ENCODE assay signal across 19 cellular contexts in the genomic region with DNA sequence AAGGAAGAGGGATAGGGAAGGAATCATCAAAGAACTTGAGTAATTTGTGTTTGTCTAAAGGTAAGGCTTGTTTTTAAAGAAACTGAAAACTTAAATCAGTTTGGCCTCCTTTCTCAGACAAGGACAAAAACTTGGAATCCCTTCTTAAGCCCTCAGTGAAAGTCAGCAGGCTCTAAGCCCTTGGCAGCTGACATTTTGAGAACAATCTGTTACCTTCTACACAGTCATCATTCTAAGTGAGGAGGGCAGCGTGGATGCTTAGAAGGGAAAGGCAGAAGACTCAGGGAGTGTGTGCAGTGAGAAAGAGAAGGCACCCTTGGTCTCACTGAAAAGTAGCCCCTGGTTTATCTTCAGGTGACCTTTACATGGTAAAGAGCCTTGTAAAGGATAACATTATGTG. TPM values are rescaled to one million over a fixed set of nuclear protein-coding genes. Genes with fewer than 3 reads are reported as not detected.
DNase-seq lines count a peak whose midpoint lies in the region; ATAC-seq and TF ChIP-seq lines count a peak whose summit lies in the region.
"Had no signal": no experiment of that assay in that cellular context is flagged by ENCODE, and none has a peak within 500 bp of the region (broad histone marks: within the 10 kb centered on the region; RNA-seq: fewer than 3 reads in every experiment).

No MANE protein-coding gene starts in this region.

- H4K91ac ChIP-seq in IMR-90 (ENCODE audit: insufficient read depth, low read depth, low read length) = 0 out of 2 replicates have a peak overlapping the region, but pooled peaks have one; percentile 7

- H3K79me1 ChIP-seq in IMR-90 (ENCODE audit: low read depth in 1 of 2, low read length in 2 of 2) = peaks cover 0 to 6% of the 10 kb centered on the region in 2 experiments; a peak in 1 of 4 replicates

- ATAC-seq in IMR-90 (ENCODE audit: low read depth) (no peak), gastrocnemius medialis (peak; percentile 82 to 96), right lobe of liver (no peak)
- ATAC-seq in naive thymus-derived CD8-positive, alpha-beta T cell = no peak
- ATAC-seq: K562 had no signal

- H3K9me3 Mint-ChIP-seq in activated naive CD8-positive, alpha-beta T cell treated with anti-CD3 and anti-CD28 coated beads for 36 hours = no peaks in the 10 kb centered on the region
- no peaks in the 10 kb centered on the region for H3K9me3 Mint-ChIP-seq in naive thymus-derived CD8-positive, alpha-beta T cell
- H3K9me3 Mint-ChIP-seq: CD4-positive, CD25-positive, alpha-beta regulatory T cell; CD8-positive, alpha-beta memory T cell had no signal

- no peak overlapping the region for H3K14ac ChIP-seq in IMR-90 (replicated peaks; ENCODE audit: low read depth, low read length)

- dilution Hi-C loops in IMR-90 (cut with HindIII; ENCODE audit: low sequenced_read_pairs, unreplicated experiment) = no loop called here

- H3K27me3 ChIP-seq in IMR-90 (ENCODE audit: control insufficient read depth, insufficient read depth, low read length) = no peaks in the 10 kb centered on the region
- H3K27me3 ChIP-seq in gastrocnemius medialis = no peaks in the 10 kb centered on the region
- no peaks in the 10 kb centered on the region for H3K27me3 ChIP-seq in right lobe of liver
- H3K27me3 ChIP-seq: BE2C had no signal

- no peak overlapping the region for H3K18ac ChIP-seq in IMR-90 (ENCODE audit: low read depth, low read length)

- no peak for DNase-seq in IMR-90
- peak; percentile 41 for DNase-seq in medulla oblongata (ENCODE audit: extremely low spot score)
- no peak for DNase-seq in gastrocnemius medialis
- DNase-seq in activated naive CD8-positive, alpha-beta T cell treated with anti-CD3 and anti-CD28 coated beads for 36 hours = no peak
- DNase-seq in naive thymus-derived CD8-positive, alpha-beta T cell = no peak
- DNase-seq in right lobe of liver = no peak
- DNase-seq: ACHN; BE2C; C1 segment of cervical spinal cord; CD4-positive, CD25-positive, alpha-beta regulatory T cell; CD8-positive, alpha-beta memory T cell; COR-L47; DMS153; DMS79; GF-D8; GM23248 had no signal

- peaks cover 6% of the 10 kb centered on the region for H3K36me3 Mint-ChIP-seq in activated naive CD8-positive, alpha-beta T cell treated with anti-CD3 and anti-CD28 coated beads for 36 hours
- H3K36me3 Mint-ChIP-seq in naive thymus-derived CD8-positive, alpha-beta T cell = peaks cover 5 to 18% (median 17%) of the 10 kb centered on the region in 3 donors

- POLR2A ChIA-PET in IMR-90 (lab: Charles Lee; ENCODE audit: unreplicated experiment) = no interaction called here
- POLR2A ChIA-PET in naive thymus-derived CD8-positive, alpha-beta T cell (lab: Charles Lee) = no interaction called here

- H3K4me3 Mint-ChIP-seq in activated naive CD8-positive, alpha-beta T cell treated with anti-CD3 and anti-CD28 coated beads for 36 hours = no peak overlapping the region
- no peak overlapping the region for H3K4me3 Mint-ChIP-seq in naive thymus-derived CD8-positive, alpha-beta T cell
- H3K4me3 Mint-ChIP-seq: CD8-positive, alpha-beta memory T cell had no signal

- H3K23ac ChIP-seq in IMR-90 (ENCODE audit: low read depth, low read length) = no peak overlapping the region

- H3K4me1 ChIP-seq in IMR-90 (ENCODE audit: control insufficient read depth, insufficient read depth, low read length) (peaks cover 3% of the 10 kb centered on the region), gastrocnemius medialis (peaks cover 19 to 26% of the 10 kb centered on the region in 2 donors), right lobe of liver (no peaks in the 10 kb centered on the region)
- H3K4me1 ChIP-seq: BE2C, HAP-1 had no signal

- peaks cover 10% of the 10 kb centered on the region for H3K4me1 Mint-ChIP-seq in activated naive CD8-positive, alpha-beta T cell treated with anti-CD3 and anti-CD28 coated beads for 36 hours
- H3K4me1 Mint-ChIP-seq in naive thymus-derived CD8-positive, alpha-beta T cell = peaks cover 6 to 16% (median 13%) of the 10 kb centered on the region in 4 donors

- no TSS peak for BruUV-seq in IMR-90 (replicated peaks; lab: Mats Ljungman, UMichigan)

- peak overlapping the region; percentile 59; the same call in 1 of the 2 replicates for H2AK5ac ChIP-seq in IMR-90 (ENCODE audit: low read depth, low read length)

- H3K9ac ChIP-seq in IMR-90 (ENCODE audit: low read depth, low read length) = no peak overlapping the region
- H3K9ac ChIP-seq: GM23248 had no signal

- no peak for TF ChIP-seq POLR2A in IMR-90 (IDR thresholded peaks at IDR 0.05; ENCODE audit: low read depth, low read length)
- no peak for TF ChIP-seq POLR2A in gastrocnemius medialis (IDR thresholded peaks at IDR 0.05)
- TF ChIP-seq POLR2A in right lobe of liver (IDR thresholded peaks at IDR 0.05) = no peak

- no peak overlapping the region for H3K27ac Mint-ChIP-seq in activated naive CD8-positive, alpha-beta T cell treated with anti-CD3 and anti-CD28 coated beads for 36 hours
- no peak overlapping the region for H3K27ac Mint-ChIP-seq in naive thymus-derived CD8-positive, alpha-beta T cell
- H3K27ac Mint-ChIP-seq: CD8-positive, alpha-beta memory T cell had no signal

- no peak overlapping the region for H3K4ac ChIP-seq in IMR-90 (ENCODE audit: low read depth, low read length)

- H3K9me1 ChIP-seq in IMR-90 (ENCODE audit: insufficient read depth, low read length) = peaks cover 3% of the 10 kb centered on the region; the same call in 1 of the 2 replicates

- in situ Hi-C loops in IMR-90 (cut with MboI; ENCODE audit: low sequenced_read_pairs) (no loop called here), gastrocnemius medialis (cut with MboI; ENCODE audit: low sequenced_read_pairs in 4 of 4) (loop anchor here in 1 of 4 donors (25.0 kb wide), 1 partner anchor 396 kb away; the partner anchor contains the start of genes FAM162A and MIX23)

- peak overlapping the region; percentile 33; the same call in 1 of the 3 replicates for H2BK15ac ChIP-seq in IMR-90 (ENCODE audit: low read depth, low read length)

- intact Hi-C loops in IMR-90 (cut with micrococcal nuclease) = no loop called here
- intact Hi-C loops in gastrocnemius medialis (cut with DNase I; ENCODE audit: low total_unique reads) = no loop called here
- intact Hi-C loops in right lobe of liver (cut with DNase I) = no loop called here

- no peak overlapping the region for H2AK9ac ChIP-seq in IMR-90 (replicated peaks; ENCODE audit: low read depth, low read length, poor library complexity)

- H2AFZ ChIP-seq in IMR-90 (replicated peaks; ENCODE audit: low read length, poor library complexity) = no peak overlapping the region
- H2AFZ ChIP-seq: GM23248 had no signal

- no peak overlapping the region for H2BK20ac ChIP-seq in IMR-90 (ENCODE audit: low read depth, low read length)

- CTCF ChIA-PET in IMR-90 (lab: Yijun Ruan, JAX) = no interaction called here

- H3K4me3 ChIP-seq in IMR-90 (ENCODE audit: insufficient read depth, low read depth, low read length) (no peak overlapping the region), gastrocnemius medialis (no peak overlapping the region), right lobe of liver (no peak overlapping the region)
- H3K4me3 ChIP-seq: GM23248, HAP-1, K562 had no signal

- no peak overlapping the region for H4K5ac ChIP-seq in IMR-90 (ENCODE audit: low read depth, low read length)

- WGBS in IMR-90 (ENCODE audit: extremely low coverage in 2 of 2, insufficient read length in 1 of 2), 2 experiments = no CpG with 5 or more reads among the region's 1 CpG
- 100% methylated on average over 1 of the region's 1 CpG for WGBS in right lobe of liver (ENCODE audit: insufficient coverage, low coverage, low lambda C conversion rate, missing lambda C conversion rate)

- TF ChIP-seq CTCF in IMR-90 (conservative IDR thresholded peaks at IDR 0.05; ENCODE audit: low read depth, low read length) = no peak
- no peak for TF ChIP-seq CTCF in gastrocnemius medialis (IDR thresholded peaks at IDR 0.05 in 4 of 5, conservative IDR thresholded peaks at IDR 0.05 in 1 of 5)
- TF ChIP-seq CTCF in right lobe of liver (IDR thresholded peaks at IDR 0.05) = no peak

- TF ChIP-seq RAD21 in IMR-90 (IDR thresholded peaks at IDR 0.05; ENCODE audit: low read length) = no peak

- no peaks in the 10 kb centered on the region; the same call in 1 of the 2 replicates for H4K20me1 ChIP-seq in IMR-90 (ENCODE audit: insufficient read depth, low read length)

- H2BK120ac ChIP-seq in IMR-90 (ENCODE audit: low read depth, low read length) = no peak overlapping the region

- no peak overlapping the region for H3K4me2 ChIP-seq in IMR-90 (ENCODE audit: low read depth, low read length)

- H4K8ac ChIP-seq in IMR-90 (ENCODE audit: low read depth in 2 of 2, low read length in 2 of 2) = no peak overlapping the region

- H3K36me3 ChIP-seq in IMR-90 (ENCODE audit: control insufficient read depth, insufficient read depth, low read length) (no peaks in the 10 kb centered on the region), gastrocnemius medialis (no peaks in the 10 kb centered on the region), right lobe of liver (no peaks in the 10 kb centered on the region)
- H3K36me3 ChIP-seq: BE2C, HAP-1 had no signal

- no peak overlapping the region for H3K27ac ChIP-seq in IMR-90 (ENCODE audit: insufficient read depth, low read length)
- peak overlapping the region; percentile 63 to 78 (median 65) for H3K27ac ChIP-seq in gastrocnemius medialis
- no peak overlapping the region for H3K27ac ChIP-seq in right lobe of liver
- H3K27ac ChIP-seq: GM23248, HL-60 had no signal

- H3K9me3 ChIP-seq in IMR-90 (ENCODE audit: control insufficient read depth, insufficient read depth, low read length) = no peaks in the 10 kb centered on the region
- no peaks in the 10 kb centered on the region for H3K9me3 ChIP-seq in gastrocnemius medialis
- H3K9me3 ChIP-seq in right lobe of liver = no peaks in the 10 kb centered on the region
- H3K9me3 ChIP-seq: BE2C, HAP-1 had no signal

- H3K56ac ChIP-seq in IMR-90 (ENCODE audit: extremely low read depth, insufficient read depth, low read length) = no peak overlapping the region

- no peaks in the 10 kb centered on the region for H3K27me3 Mint-ChIP-seq in activated naive CD8-positive, alpha-beta T cell treated with anti-CD3 and anti-CD28 coated beads for 36 hours
- H3K27me3 Mint-ChIP-seq in naive thymus-derived CD8-positive, alpha-beta T cell = no peaks in the 10 kb centered on the region
- H3K27me3 Mint-ChIP-seq: CD4-positive, CD25-positive, alpha-beta regulatory T cell; CD8-positive, alpha-beta memory T cell had no signal

- H2BK5ac ChIP-seq in IMR-90 (ENCODE audit: low read depth, low read length, poor library complexity, severe bottlenecking) = no peak overlapping the region

RNA-seq across cellular contexts. Expression of gene HSPBAP1, which starts 10.8 kb away (rescaled TPM):
- total RNA-seq in IMR-90 (2012; rRNA removed) (4.4 and 4.8 TPM in 2 replicates), gastrocnemius medialis (10 to 100 TPM; 14.5 to 30.7 (median 17.0) TPM), right lobe of liver (1 to 10 TPM; 2.4 to 4.0 (median 3.3) TPM)
- 2.5 and 2.6 TPM in 2 replicates for polyA plus RNA-seq in IMR-90 (2012; rRNA removed)
- polyA plus RNA-seq in IMR-90 (2012; cell fraction: cytosol; rRNA removed) = 0.77 and 1.4 TPM in 2 replicates
- polyA plus RNA-seq in IMR-90 (2012; cell fraction: nucleus; rRNA removed; ENCODE audit: low replicate concordance) = 1.6 and 10.0 TPM in 2 replicates
- 1 to 10 TPM; 5.9 to 6.0 TPM for total RNA-seq in activated naive CD8-positive, alpha-beta T cell treated with anti-CD3 and anti-CD28 coated beads for 36 hours
- 10 to 100 TPM; 22.1 to 23.7 TPM for total RNA-seq in naive thymus-derived CD8-positive, alpha-beta T cell
- polyA plus RNA-seq in naive thymus-derived CD8-positive, alpha-beta T cell = 1 to 10 TPM; 3.3 to 7.8 (median 5.6) TPM

RNA-seq across cellular contexts. Expression of gene SLC49A4, which starts 12.1 kb away (rescaled TPM):
- total RNA-seq in IMR-90 (2012; rRNA removed) (6.5 and 12.2 TPM in 2 replicates), gastrocnemius medialis (10 to 100 TPM; 29.0 to 81.7 (median 44.8) TPM), right lobe of liver (1 to 10 TPM; 5.5 to 8.6 (median 6.7) TPM)
- polyA plus RNA-seq in IMR-90 (2012; rRNA removed) = 5.8 and 6.8 TPM in 2 replicates
- 2.7 and 3.4 TPM in 2 replicates for polyA plus RNA-seq in IMR-90 (2012; cell fraction: cytosol; rRNA removed)
- polyA plus RNA-seq in IMR-90 (2012; cell fraction: nucleus; rRNA removed; ENCODE audit: low replicate concordance) = 1.2 and 3.8 TPM in 2 replicates
- total RNA-seq in activated naive CD8-positive, alpha-beta T cell treated with anti-CD3 and anti-CD28 coated beads for 36 hours = 1 to 10 TPM; 1.8 TPM
- total RNA-seq in naive thymus-derived CD8-positive, alpha-beta T cell = 1 to 10 TPM; 7.5 to 8.7 TPM
- polyA plus RNA-seq in naive thymus-derived CD8-positive, alpha-beta T cell = 1 to 10 TPM; 1.3 to 2.5 (median 1.8) TPM

Comparison
In these comparisons a context has a peak if more than half of its experiments do, and no peak if none do; other contexts are left out.
1. ATAC-seq: peak in gastrocnemius medialis (2 of 2); none in IMR-90 (single experiment), naive thymus-derived CD8-positive, alpha-beta T cell (0 of 2) and right lobe of liver (0 of 4).
2. H3K27ac ChIP-seq: peak in gastrocnemius medialis (4 of 4); none in IMR-90 (single experiment) and right lobe of liver (0 of 3).